ENCODE assay signal across 10 cellular contexts in the genomic region with DNA sequence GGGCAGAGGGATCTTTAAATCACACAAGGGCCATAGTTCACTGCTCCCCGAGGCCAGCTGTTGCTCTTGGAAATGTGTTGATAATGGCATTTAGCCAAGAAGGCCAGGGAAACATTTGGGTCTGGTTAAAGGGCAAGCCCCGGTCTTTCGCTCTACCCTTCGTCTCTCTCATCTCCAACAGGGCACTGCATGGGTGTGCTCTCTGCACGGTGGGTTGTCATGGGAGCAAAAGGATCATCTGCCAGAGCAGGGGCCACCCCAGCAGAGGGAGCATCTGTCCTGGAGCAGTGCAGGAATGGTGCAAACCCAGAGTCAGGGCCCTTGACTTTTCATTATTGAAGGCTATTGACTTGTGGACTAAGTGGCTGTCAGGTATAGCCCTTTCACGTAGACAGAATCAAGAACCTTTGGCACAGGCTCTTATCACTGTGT. TPM values are rescaled to one million over a fixed set of nuclear protein-coding genes. Genes with fewer than 3 reads are reported as not detected.
DNase-seq lines count a peak whose midpoint lies in the region; ATAC-seq and TF ChIP-seq lines count a peak whose summit lies in the region.
"Had no signal": no experiment of that assay in that cellular context is flagged by ENCODE, and none has a peak within 500 bp of the region (broad histone marks: within the 10 kb centered on the region; RNA-seq: fewer than 3 reads in every experiment).

No MANE protein-coding gene starts in this region.

- DNase-seq in RPMI7951 (ENCODE audit: low read depth) (peak; percentile 72), foreskin fibroblast (peak in 1 of 2 donors; percentile 47), retinal pigment epithelial cell (ENCODE audit: low read depth) (no peak), SKM-1 treated with dmso at 0.1 percent for 144 hours (lab: John Stamatoyannopoulos, UW; ENCODE audit: unreplicated experiment) (no peak), T-cell (no peak), GM13977 (ENCODE audit: low spot score) (no peak), OCI-M2 (lab: John Stamatoyannopoulos, UW; ENCODE audit: unreplicated experiment) (no peak)
- DNase-seq: activated CD8-positive, alpha-beta memory T cell treated with anti-CD3 and anti-CD28 coated beads, Interleukin-2, amount 50 U/mL, for 4 hours had no signal

- no peaks in the 10 kb centered on the region for H3K36me3 ChIP-seq in HEK293 (ENCODE audit: control insufficient read depth in 2 of 2, insufficient read depth in 1 of 2, low read length in 2 of 2)

- ATAC-seq in T-cell (replicated peaks in 1 of 4), result no peak
- ATAC-seq: stimulated activated effector memory CD8-positive, alpha-beta T cell treated with anti-CD3 and anti-CD28 coated beads, Interleukin-12 subunit alpha, Interleukin-12 subunit beta, amount 100 ng/mL, for 72 hours had no signal

- no peak for TF ChIP-seq CTCF in HEK293 (tag by site-specific recombination; IDR thresholded peaks at IDR 0.05)
- peak; percentile 23 for TF ChIP-seq CTCF in foreskin fibroblast (IDR thresholded peaks at IDR 0.05; ENCODE audit: low read depth, low read length)
- peak; percentile 18 for TF ChIP-seq CTCF in retinal pigment epithelial cell (conservative IDR thresholded peaks at IDR 0.05; ENCODE audit: low read depth, low read length)
- no peak for TF ChIP-seq CTCF in GM13977 (IDR thresholded peaks at IDR 0.05; ENCODE audit: extremely low read depth, insufficient read depth, missing control alignments)

- no peaks in the 10 kb centered on the region for H3K4me1 Mint-ChIP-seq in T-cell
- H3K4me1 Mint-ChIP-seq: stimulated activated effector memory CD8-positive, alpha-beta T cell treated with anti-CD3 and anti-CD28 coated beads, Interleukin-12 subunit alpha, Interleukin-12 subunit beta, amount 100 ng/mL, for 72 hours had no signal

- peaks cover 5% of the 10 kb centered on the region; the same call in 1 of the 2 replicates for H3K4me1 ChIP-seq in HEK293 (ENCODE audit: control insufficient read depth, insufficient read depth, low read length)

- H3K4me3 ChIP-seq in HEK293 (ENCODE audit: low read depth, low read length), result no peak overlapping the region
- H3K4me3 ChIP-seq in foreskin fibroblast (ENCODE audit: low read depth in 1 of 2, low read length in 2 of 2), result no peak overlapping the region
- no peak overlapping the region for H3K4me3 ChIP-seq in retinal pigment epithelial cell (ENCODE audit: low read length)

- H3K9me3 ChIP-seq in HEK293 (ENCODE audit: control insufficient read depth, insufficient read depth, low read depth, low read length), result no peaks in the 10 kb centered on the region

- CTCF ChIA-PET in HEK293 (lab: Yijun Ruan, JAX) (interaction anchor here (0.7 to 1.0 kb wide), 2 partner anchors 16 to 54 kb away, joined by 3 read pairs; no protein-coding TSS in a partner anchor), T-cell (lab: Charles Lee) (no interaction called here)

- no peak overlapping the region for H3K4me3 Mint-ChIP-seq in T-cell
- H3K4me3 Mint-ChIP-seq: stimulated activated effector memory CD8-positive, alpha-beta T cell treated with anti-CD3 and anti-CD28 coated beads, Interleukin-12 subunit alpha, Interleukin-12 subunit beta, amount 100 ng/mL, for 72 hours had no signal

- H3K36me3 Mint-ChIP-seq in T-cell, result peaks cover 32% of the 10 kb centered on the region
- H3K36me3 Mint-ChIP-seq: stimulated activated effector memory CD8-positive, alpha-beta T cell treated with anti-CD3 and anti-CD28 coated beads, Interleukin-12 subunit alpha, Interleukin-12 subunit beta, amount 100 ng/mL, for 72 hours had no signal

- no peaks in the 10 kb centered on the region for H3K27me3 Mint-ChIP-seq in T-cell

- no peak overlapping the region for H3K27ac Mint-ChIP-seq in T-cell
- H3K27ac Mint-ChIP-seq: stimulated activated effector memory CD8-positive, alpha-beta T cell treated with anti-CD3 and anti-CD28 coated beads, Interleukin-12 subunit alpha, Interleukin-12 subunit beta, amount 100 ng/mL, for 72 hours had no signal

- POLR2A ChIA-PET in HEK293 (lab: Yijun Ruan, JAX), result no interaction called here
- POLR2A ChIA-PET in T-cell (lab: Charles Lee), result no interaction called here

- no peaks in the 10 kb centered on the region for H3K9me3 Mint-ChIP-seq in T-cell
- H3K9me3 Mint-ChIP-seq: stimulated activated effector memory CD8-positive, alpha-beta T cell treated with anti-CD3 and anti-CD28 coated beads, Interleukin-12 subunit alpha, Interleukin-12 subunit beta, amount 100 ng/mL, for 72 hours had no signal

- in situ Hi-C loops in GM13977 (cut with MboI; ENCODE audit: low pct_unique_long_range_greater_than_20kb, low sequenced_read_pairs, unreplicated experiment), result no loop called here

- H3K27ac ChIP-seq in HEK293 (ENCODE audit: extremely low read depth, low read depth, low read length), result no peak overlapping the region

TF ChIP-seq in HEK293, 187 proteins besides CTCF, POLR2A, EP300 and RAD21:
- TF ChIP-seq SCRT2 (tag by site-specific recombination; IDR thresholded peaks at IDR 0.05) (peak; percentile 53), ZIC2 (tag by site-specific recombination; IDR thresholded peaks at IDR 0.05) (peak; percentile 33; the same call in 1 of the 2 replicates), ZNF2 (tag by site-specific recombination; IDR thresholded peaks at IDR 0.05) (0 out of 2 replicates have a peak, but pooled peaks have one; percentile 28)
- TF ChIP-seq, protein P1, sequence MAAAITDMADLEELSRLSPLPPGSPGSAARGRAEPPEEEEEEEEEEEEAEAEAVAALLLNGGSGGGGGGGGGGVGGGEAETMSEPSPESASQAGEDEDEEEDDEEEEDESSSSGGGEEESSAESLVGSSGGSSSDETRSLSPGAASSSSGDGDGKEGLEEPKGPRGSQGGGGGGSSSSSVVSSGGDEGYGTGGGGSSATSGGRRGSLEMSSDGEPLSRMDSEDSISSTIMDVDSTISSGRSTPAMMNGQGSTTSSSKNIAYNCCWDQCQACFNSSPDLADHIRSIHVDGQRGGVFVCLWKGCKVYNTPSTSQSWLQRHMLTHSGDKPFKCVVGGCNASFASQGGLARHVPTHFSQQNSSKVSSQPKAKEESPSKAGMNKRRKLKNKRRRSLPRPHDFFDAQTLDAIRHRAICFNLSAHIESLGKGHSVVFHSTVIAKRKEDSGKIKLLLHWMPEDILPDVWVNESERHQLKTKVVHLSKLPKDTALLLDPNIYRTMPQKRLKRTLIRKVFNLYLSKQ (tag by site-specific recombination; IDR thresholded peaks at IDR 0.05; ENCODE audit: borderline replicate concordance), result no peak

RNA-seq across cellular contexts. Expression of gene PGRMC2, which starts 22.7 kb away (rescaled TPM):
- 13.6 and 15.6 TPM in 2 replicates for total RNA-seq in RPMI7951 (2014; rRNA removed; shearing (Covaris generic))
- 10 to 100 TPM; 29.5 to 64.2 (median 35.4) TPM for total RNA-seq in T-cell

Comparison
In these comparisons a context has a peak if more than half of its experiments do, and no peak if none do; other contexts are left out.
1. CTCF ChIP-seq: peak in foreskin fibroblast (single experiment) and retinal pigment epithelial cell (single experiment); none in HEK293 (single experiment) and GM13977 (single experiment).